Comparison of ENCODE assay signal across 12 cellular contexts in the genomic region with DNA sequence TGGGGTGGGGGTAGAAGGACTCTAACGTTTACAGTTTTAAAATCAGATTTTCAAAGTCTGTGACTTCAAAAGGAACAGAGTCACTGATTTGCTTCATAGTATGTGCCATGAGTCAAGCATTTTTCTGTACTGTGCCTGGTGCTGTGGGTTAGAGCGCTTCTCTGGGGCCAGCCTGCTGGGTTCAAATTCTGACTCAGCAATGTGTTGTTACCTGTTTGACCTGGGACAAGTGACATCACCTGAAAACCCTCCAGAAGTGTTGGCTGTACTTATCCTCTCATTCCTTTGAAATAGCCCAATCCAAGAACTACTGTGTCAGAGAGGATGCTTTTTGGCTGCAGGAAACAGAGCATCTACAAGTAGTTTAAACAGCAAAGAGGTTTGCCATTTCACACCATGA.
"Had no signal": no experiment of that assay in that cellular context is flagged by ENCODE, and none has a peak within 500 bp of the region (broad histone marks: within the 10 kb centered on the region; RNA-seq: fewer than 3 reads in every experiment).

No MANE protein-coding gene starts in this region.

- H3K27ac ChIP-seq: body of pancreas, coronary artery, gastrocnemius medialis, sigmoid colon, spleen, upper lobe of right lung had no signal

- H3K4me1 ChIP-seq: body of pancreas, sigmoid colon, spleen had no signal

- DNase-seq: activated CD4-positive, alpha-beta memory T cell treated with anti-CD3 and anti-CD28 coated beads, Interleukin-2, amount 10 ng/mL, durations not matched to agents 7 days and 5 days; activated CD4-positive, alpha-beta T cell treated with anti-CD3 and anti-CD28 coated beads for 36 hours; activated effector memory CD4-positive, alpha-beta T cell treated with Interleukin-2 at 50 U/mL for 16 hours; activated T-cell treated with anti-CD3 and anti-CD28 coated beads, Interleukin-2, amount 50 U/mL, for 4 hours; body of pancreas; effector CD4-positive, alpha-beta T cell; sigmoid colon; upper lobe of right lung had no signal

- H3K9me3 ChIP-seq: body of pancreas, gastrocnemius medialis, sigmoid colon, spleen, upper lobe of right lung had no signal

- FAIRE-seq: islet of Langerhans had no signal

- H3K27me3 ChIP-seq: body of pancreas, gastrocnemius medialis, upper lobe of right lung had no signal

- H3K36me3 ChIP-seq: gastrocnemius medialis, sigmoid colon, spleen, upper lobe of right lung had no signal

- H3K4me3 ChIP-seq: body of pancreas, coronary artery, gastrocnemius medialis, sigmoid colon, spleen, upper lobe of right lung had no signal
